22 cellular contexts compared by ENCODE assay signal in the genomic region with DNA sequence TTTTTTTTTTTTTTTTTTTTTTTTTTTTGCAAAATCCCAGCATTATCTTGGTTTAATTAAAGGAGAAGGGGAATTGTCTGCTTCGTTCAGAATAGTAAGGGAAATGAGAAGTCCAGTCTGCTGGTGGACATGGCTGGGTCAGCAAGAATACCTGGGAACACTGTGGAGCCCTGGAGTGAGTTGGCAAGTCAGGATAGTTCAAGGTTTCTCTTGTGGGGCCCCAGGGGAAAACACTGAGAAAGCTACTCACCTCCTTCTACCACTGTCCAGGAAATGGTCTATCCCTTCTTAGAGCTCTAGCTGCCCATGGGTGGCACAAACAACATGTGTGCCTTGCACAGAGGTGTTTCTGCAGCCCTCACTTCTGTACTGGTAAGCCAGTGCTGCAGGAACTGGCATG.
A peak's percentile ranks its signal among the peaks of the same experiment; 100 is the strongest.
DNase-seq lines count a peak whose midpoint lies in the region; ATAC-seq, FAIRE-seq and TF ChIP-seq lines count a peak whose summit lies in the region.
"Had no signal": no experiment of that assay in that cellular context is flagged by ENCODE, and none has a peak within 500 bp of the region (broad histone marks: within the 10 kb centered on the region; RNA-seq: fewer than 3 reads in every experiment).

No MANE protein-coding gene starts in this region.

- peaks cover 16% of the 10 kb centered on the region for H3K4me1 Mint-ChIP-seq in astrocyte (ENCODE audit: low read depth, unreplicated experiment)
- H3K4me1 Mint-ChIP-seq: activated naive CD4-positive, alpha-beta T cell treated with anti-CD3 and anti-CD28 coated beads, Interleukin-2, amount 50 U/mL, for 24 hours; stimulated activated memory B cell treated with anti-CD40 and anti-IgM and Interleukin-4, amounts not matched to agents 10 μg/mL and 1 μg/mL and 100 μg/mL, for 72 hours; T-helper 17 cell had no signal

- peak; percentile 18 for DNase-seq in AG08395 (ENCODE audit: low spot score)
- peak; percentile 42 for DNase-seq in M059J (ENCODE audit: low read depth)
- no peak for DNase-seq in astrocyte (ENCODE audit: low read depth)
- DNase-seq in myocyte (ENCODE audit: low read depth): peak; percentile 58
- DNase-seq in hepatocyte (ENCODE audit: low spot score): no peak
- DNase-seq in stomach: no peak
- DNase-seq: activated CD4-positive, alpha-beta T cell treated with anti-CD3 and anti-CD28 coated beads for 4 hours; C1 segment of cervical spinal cord; heart left ventricle; left cardiac atrium; NCI-H1436; retina; spleen; stimulated activated CD4-positive, alpha-beta T cell treated with anti-CD3 and anti-CD28 coated beads, Interleukin-4, amount 100 ng/mL, for 1 hour; T-helper 17 cell had no signal

- no peaks in the 10 kb centered on the region for H4K20me1 ChIP-seq in astrocyte (ENCODE audit: insufficient read depth, low read length)
- H4K20me1 ChIP-seq in hepatocyte (ENCODE audit: insufficient read depth, poor library complexity, severe bottlenecking): no peaks in the 10 kb centered on the region

- H2AFZ ChIP-seq in astrocyte (ENCODE audit: low read depth, low read length) (no peak overlapping the region), hepatocyte (no peak overlapping the region)

- no peak for FAIRE-seq in astrocyte (lab: Jason Lieb, UNC)

- no peak overlapping the region for H3K4me3 ChIP-seq in astrocyte (ENCODE audit: insufficient read depth, low read depth, low read length)
- no peak overlapping the region for H3K4me3 ChIP-seq in hepatocyte
- no peak overlapping the region for H3K4me3 ChIP-seq in stomach
- H3K4me3 ChIP-seq: ascending aorta, heart left ventricle, spleen had no signal

- no peaks in the 10 kb centered on the region for H3K36me3 ChIP-seq in astrocyte (ENCODE audit: insufficient read depth, low read length)
- H3K36me3 ChIP-seq in hepatocyte (replicated peaks; ENCODE audit: insufficient read depth, low read depth): no peaks in the 10 kb centered on the region
- H3K36me3 ChIP-seq in stomach: no peaks in the 10 kb centered on the region
- H3K36me3 ChIP-seq: ascending aorta, heart left ventricle, spleen had no signal

- H3K79me2 ChIP-seq in astrocyte (ENCODE audit: insufficient read depth, low read length) (no peaks in the 10 kb centered on the region), hepatocyte (no peaks in the 10 kb centered on the region)

- H3K9me2 ChIP-seq in hepatocyte (replicated peaks; ENCODE audit: insufficient read depth): no peaks in the 10 kb centered on the region

- H3K27ac Mint-ChIP-seq in astrocyte (ENCODE audit: unreplicated experiment): peak overlapping the region; percentile 80
- H3K27ac Mint-ChIP-seq: activated naive CD4-positive, alpha-beta T cell treated with anti-CD3 and anti-CD28 coated beads, Interleukin-2, amount 50 U/mL, for 24 hours; activated T-helper 1 cell treated with anti-CD3 and anti-CD28 coated beads, Interleukin-12 subunit alpha, Interleukin-12 subunit beta, Interleukin-2, Interleukin-4 antibody, amounts not matched to agents 30 ng/mL and 10 ng/mL and 1 ng/mL, durations not matched to agents 14 hours and 24 hours and 36 hours; stimulated activated memory B cell treated with anti-CD40 and anti-IgM and Interleukin-4, amounts not matched to agents 10 μg/mL and 1 μg/mL and 100 μg/mL, for 72 hours; T-helper 17 cell had no signal

- no peaks in the 10 kb centered on the region for H3K36me3 Mint-ChIP-seq in astrocyte (ENCODE audit: low read depth, unreplicated experiment)
- H3K36me3 Mint-ChIP-seq: activated naive CD4-positive, alpha-beta T cell treated with anti-CD3 and anti-CD28 coated beads, Interleukin-2, amount 50 U/mL, for 24 hours; stimulated activated memory B cell treated with anti-CD40 and anti-IgM and Interleukin-4, amounts not matched to agents 10 μg/mL and 1 μg/mL and 100 μg/mL, for 72 hours had no signal

- H3K9me3 Mint-ChIP-seq in astrocyte (ENCODE audit: unreplicated experiment): peaks cover 4% of the 10 kb centered on the region
- H3K9me3 Mint-ChIP-seq: activated T-helper 1 cell treated with anti-CD3 and anti-CD28 coated beads, Interleukin-12 subunit alpha, Interleukin-12 subunit beta, Interleukin-2, Interleukin-4 antibody, amounts not matched to agents 30 ng/mL and 10 ng/mL and 1 ng/mL, durations not matched to agents 14 hours and 24 hours and 36 hours had no signal

- ATAC-seq in GM18520 (IDR thresholded peaks at IDR 0.05; ENCODE audit: unreplicated experiment) (no peak), GM21529 (IDR thresholded peaks at IDR 0.05; ENCODE audit: unreplicated experiment) (no peak)
- ATAC-seq: stimulated activated memory B cell treated with anti-CD40 and anti-IgM and Interleukin-4, amounts not matched to agents 10 μg/mL and 1 μg/mL and 100 μg/mL, for 72 hours; T-helper 17 cell had no signal

- intact Hi-C loops in stomach (cut with DNase I; ENCODE audit: low total_unique reads): no loop called here

- H3K4me1 ChIP-seq in astrocyte (ENCODE audit: insufficient read depth, low read length) (peaks cover 29% of the 10 kb centered on the region), hepatocyte (ENCODE audit: insufficient read depth) (no peaks in the 10 kb centered on the region), stomach (no peaks in the 10 kb centered on the region)
- H3K4me1 ChIP-seq: ascending aorta, heart left ventricle, spleen had no signal

- no peaks in the 10 kb centered on the region for H3K27me3 ChIP-seq in astrocyte (ENCODE audit: insufficient read depth, low read length)
- H3K27me3 ChIP-seq in hepatocyte: peaks cover 18% of the 10 kb centered on the region
- peaks cover 0 to 9% (median 0%) of the 10 kb centered on the region in 3 donors for H3K27me3 ChIP-seq in stomach
- H3K27me3 ChIP-seq: ascending aorta had no signal

- peak overlapping the region; percentile 48 for H3K4me2 ChIP-seq in astrocyte (ENCODE audit: low read length)
- H3K4me2 ChIP-seq in hepatocyte: no peak overlapping the region

- H3K4me3 Mint-ChIP-seq in astrocyte (ENCODE audit: unreplicated experiment): no peak overlapping the region
- H3K4me3 Mint-ChIP-seq: activated naive CD4-positive, alpha-beta T cell treated with anti-CD3 and anti-CD28 coated beads, Interleukin-2, amount 50 U/mL, for 24 hours; activated T-helper 1 cell treated with anti-CD3 and anti-CD28 coated beads, Interleukin-12 subunit alpha, Interleukin-12 subunit beta, Interleukin-2, Interleukin-4 antibody, amounts not matched to agents 30 ng/mL and 10 ng/mL and 1 ng/mL, durations not matched to agents 14 hours and 24 hours and 36 hours; IgD-negative memory B cell; stimulated activated memory B cell treated with anti-CD40 and anti-IgM and Interleukin-4, amounts not matched to agents 10 μg/mL and 1 μg/mL and 100 μg/mL, for 72 hours; T-helper 17 cell had no signal

- H3K27me3 Mint-ChIP-seq in astrocyte (ENCODE audit: low read depth, unreplicated experiment): peaks cover 8% of the 10 kb centered on the region

- 83% methylated on average over 1 of the region's 1 CpG for WGBS in hepatocyte (ENCODE audit: low lambda C conversion rate, missing lambda C conversion rate)
- 56 to 75% (median 69%) methylated on average over 1 of the region's 1 CpG for WGBS in stomach, 5 donors

- no peaks in the 10 kb centered on the region for H3K9me3 ChIP-seq in astrocyte (ENCODE audit: insufficient read depth, low read depth, low read length)
- no peaks in the 10 kb centered on the region for H3K9me3 ChIP-seq in hepatocyte (ENCODE audit: low read depth)
- H3K9me3 ChIP-seq in stomach: no peaks in the 10 kb centered on the region
- H3K9me3 ChIP-seq: ascending aorta, heart left ventricle had no signal

- TF ChIP-seq EP300 in stomach (IDR thresholded peaks at IDR 0.05): no peak

- H3K9ac ChIP-seq in astrocyte (ENCODE audit: low read length): peak overlapping the region; percentile 46

- TF ChIP-seq CTCF in astrocyte (IDR thresholded peaks at IDR 0.05; ENCODE audit: insufficient read depth, low read depth, low read length): no peak
- no peak for TF ChIP-seq CTCF in hepatocyte (IDR thresholded peaks at IDR 0.05; ENCODE audit: poor library complexity)
- TF ChIP-seq CTCF in stomach (IDR thresholded peaks at IDR 0.05): no peak

- TF ChIP-seq POLR2A in stomach (IDR thresholded peaks at IDR 0.05): no peak

- H3K27ac ChIP-seq in astrocyte (ENCODE audit: low read depth, low read length) (peak overlapping the region; percentile 52), hepatocyte (no peak overlapping the region), stomach (no peak overlapping the region)
- H3K27ac ChIP-seq: ascending aorta, heart left ventricle, spleen had no signal

Comparison
In these comparisons a context has a peak if more than half of its experiments do, and no peak if none do; other contexts are left out.
1. DNase-seq: peak in AG08395 (single experiment), M059J (single experiment) and myocyte (single experiment); none in astrocyte (single experiment), hepatocyte (single experiment) and stomach (single experiment).